In genomic region chr4:75948822-75949444, GRCh38 we compare ENCODE assay signal across 16 cellular contexts. TPM values are rescaled to one million over a fixed set of nuclear protein-coding genes. Genes with fewer than 3 reads are reported as not detected.
DNase-seq lines count a peak whose midpoint lies in the region; ATAC-seq, FAIRE-seq and TF ChIP-seq lines count a peak whose summit lies in the region.
"Had no signal": no experiment of that assay in that cellular context is flagged by ENCODE, and none has a peak within 500 bp of the region (broad histone marks: within the 10 kb centered on the region; RNA-seq: fewer than 3 reads in every experiment).

No MANE protein-coding gene starts in this region.

- no peaks in the 10 kb centered on the region for H3K9me3 ChIP-seq in GM12878 (replicated peaks; ENCODE audit: control insufficient read depth, insufficient read depth, low read length)
- H3K9me3 ChIP-seq: neutrophil, stomach had no signal

- no peak for TF ChIP-seq EP300 in GM12878 (IDR thresholded peaks at IDR 0.05; ENCODE audit: borderline replicate concordance in 1 of 2, control insufficient read depth in 1 of 2, low read depth in 2 of 2, low read length in 2 of 2)

- RAD21 ChIA-PET in GM12878 (lab: Charles Lee; ENCODE audit: unreplicated experiment) = interaction anchor here (0.6 kb wide), 1 partner anchor 108 kb away, joined by 3 read pairs; no protein-coding TSS in a partner anchor

- CTCF ChIA-PET in GM12878 (lab: Yijun Ruan, JAX) = interaction anchor here (1.3 kb wide), 1 partner anchor 556 kb away, joined by 4 read pairs; no protein-coding TSS in a partner anchor

- no peak overlapping the region for H3K27ac Mint-ChIP-seq in activated T-helper 1 cell treated with anti-CD3 and anti-CD28 coated beads, Interleukin-12 subunit alpha, Interleukin-12 subunit beta, Interleukin-2, Interleukin-4 antibody, amounts not matched to agents 30 ng/mL and 10 ng/mL and 1 ng/mL, durations not matched to agents 14 hours and 24 hours and 36 hours
- H3K27ac Mint-ChIP-seq: activated naive CD4-positive, alpha-beta T cell treated with anti-CD3 and anti-CD28 coated beads, Interleukin-2, amount 50 U/mL, for 72 hours; CD8-positive, alpha-beta T cell had no signal

- H3K9me3 Mint-ChIP-seq in activated T-helper 1 cell treated with anti-CD3 and anti-CD28 coated beads, Interleukin-12 subunit alpha, Interleukin-12 subunit beta, Interleukin-2, Interleukin-4 antibody, amounts not matched to agents 30 ng/mL and 10 ng/mL and 1 ng/mL, durations not matched to agents 14 hours and 24 hours and 36 hours = no peaks in the 10 kb centered on the region
- H3K9me3 Mint-ChIP-seq: activated naive CD4-positive, alpha-beta T cell treated with anti-CD3 and anti-CD28 coated beads, Interleukin-2, amount 50 U/mL, for 72 hours; CD8-positive, alpha-beta T cell had no signal

- TF ChIP-seq CTCF in GM12878 (IDR thresholded peaks at IDR 0.05 in 2 of 3, conservative IDR thresholded peaks at IDR 0.05 in 1 of 3; ENCODE audit: control insufficient read depth in 2 of 3, extremely low read depth in 1 of 3, insufficient read depth in 1 of 3, low read depth in 3 of 3, low read length in 3 of 3) = no peak

- no peaks in the 10 kb centered on the region for H4K20me1 ChIP-seq in GM12878 (ENCODE audit: control insufficient read depth, insufficient read depth)

- DNase-seq in GM12878 (ENCODE audit: low read depth, low spot score) = no peak
- no peak for DNase-seq in effector CD8-positive, alpha-beta T cell (lab: John Stamatoyannopoulos, UW)
- DNase-seq in activated naive CD4-positive, alpha-beta T cell (lab: John Stamatoyannopoulos, UW) = no peak
- no peak for DNase-seq in activated effector memory CD4-positive, alpha-beta T cell treated with anti-CD3 and anti-CD28 coated beads, Interleukin-2, amount 50 U/mL, for 16 hours
- DNase-seq in activated T-helper 1 cell treated with anti-CD3 and anti-CD28 coated beads, Interleukin-12 subunit alpha, Interleukin-12 subunit beta, Interleukin-2, Interleukin-4 antibody, amounts not matched to agents 30 ng/mL and 10 ng/mL and 1 ng/mL, durations not matched to agents 14 hours and 24 hours and 36 hours (ENCODE audit: low spot score) = no peak
- DNase-seq: CD8-positive, alpha-beta T cell; left cardiac atrium; NCI-H1048; NCI-H524; Right ventricle myocardium superior; stomach had no signal

- H3K27me3 ChIP-seq in GM12878 (replicated peaks in 1 of 2; ENCODE audit: control insufficient read depth in 2 of 2, insufficient read depth in 2 of 2, low read length in 1 of 2) = no peaks in the 10 kb centered on the region
- H3K27me3 ChIP-seq: neutrophil, stomach had no signal

- no peaks in the 10 kb centered on the region for H3K27me3 Mint-ChIP-seq in activated T-helper 1 cell treated with anti-CD3 and anti-CD28 coated beads, Interleukin-12 subunit alpha, Interleukin-12 subunit beta, Interleukin-2, Interleukin-4 antibody, amounts not matched to agents 30 ng/mL and 10 ng/mL and 1 ng/mL, durations not matched to agents 14 hours and 24 hours and 36 hours (ENCODE audit: insufficient read depth)

- H3K4me3 Mint-ChIP-seq in activated T-helper 1 cell treated with anti-CD3 and anti-CD28 coated beads, Interleukin-12 subunit alpha, Interleukin-12 subunit beta, Interleukin-2, Interleukin-4 antibody, amounts not matched to agents 30 ng/mL and 10 ng/mL and 1 ng/mL, durations not matched to agents 14 hours and 24 hours and 36 hours = no peak overlapping the region
- H3K4me3 Mint-ChIP-seq: CD8-positive, alpha-beta T cell had no signal

- BruUV-seq in GM12878 (replicated peaks; lab: Mats Ljungman, UMichigan) = no TSS peak

- no peak overlapping the region for H3K9ac ChIP-seq in GM12878 (ENCODE audit: control insufficient read depth, insufficient read depth, low read length)

- in situ Hi-C loops in GM12878 (cut with MboI) = no loop called here

- intact Hi-C loops in GM12878 (cut with micrococcal nuclease; ENCODE audit: unreplicated experiment) = no loop called here
- intact Hi-C loops in activated T-helper 1 cell treated with anti-CD3 and anti-CD28 coated beads, Interleukin-12 subunit alpha, Interleukin-12 subunit beta, Interleukin-2, Interleukin-4 antibody, amounts not matched to agents 30 ng/mL and 10 ng/mL and 1 ng/mL, durations not matched to agents 14 hours and 24 hours and 36 hours (cut with micrococcal nuclease) = loop anchor here (10.0 kb wide), 1 partner anchor 314 kb away; the partner anchor contains the start of gene CDKL2

- FAIRE-seq in GM12878 (lab: Jason Lieb, UNC) = no peak

- no peak for TF ChIP-seq RAD21 in GM12878 (IDR thresholded peaks at IDR 0.05; ENCODE audit: insufficient read depth, low read depth, low read length)

- peak overlapping the region; percentile 55; the same call in 1 of the 2 replicates for H3K4me2 ChIP-seq in GM12878 (ENCODE audit: control insufficient read depth, insufficient read depth)

- peaks cover 0 to 31% of the 10 kb centered on the region in 2 experiments; a peak in 3 of 4 replicates for H3K36me3 ChIP-seq in GM12878 (ENCODE audit: control insufficient read depth in 2 of 2, insufficient read depth in 2 of 2, low read length in 1 of 2)

- H3K4me3 ChIP-seq in GM12878 = no peak overlapping the region
- H3K4me3 ChIP-seq: stomach had no signal

- ATAC-seq in GM18511 (IDR thresholded peaks at IDR 0.05; ENCODE audit: unreplicated experiment) = peak; percentile 84
- peak; percentile 88 for ATAC-seq in GM21367 (IDR thresholded peaks at IDR 0.05; ENCODE audit: unreplicated experiment)
- peak; percentile 49 for ATAC-seq in HG03039 (IDR thresholded peaks at IDR 0.05; ENCODE audit: unreplicated experiment)
- peak; percentile 29; the same call in 1 of the 3 replicates for ATAC-seq in GM12878
- ATAC-seq: activated naive CD4-positive, alpha-beta T cell treated with anti-CD3 and anti-CD28 coated beads, Interleukin-2, amount 50 U/mL, for 72 hours; CD8-positive, alpha-beta T cell; left cardiac atrium had no signal

- peaks cover 5% of the 10 kb centered on the region for H3K4me1 Mint-ChIP-seq in activated T-helper 1 cell treated with anti-CD3 and anti-CD28 coated beads, Interleukin-12 subunit alpha, Interleukin-12 subunit beta, Interleukin-2, Interleukin-4 antibody, amounts not matched to agents 30 ng/mL and 10 ng/mL and 1 ng/mL, durations not matched to agents 14 hours and 24 hours and 36 hours (ENCODE audit: low read depth)

- H3K36me3 Mint-ChIP-seq in activated T-helper 1 cell treated with anti-CD3 and anti-CD28 coated beads, Interleukin-12 subunit alpha, Interleukin-12 subunit beta, Interleukin-2, Interleukin-4 antibody, amounts not matched to agents 30 ng/mL and 10 ng/mL and 1 ng/mL, durations not matched to agents 14 hours and 24 hours and 36 hours (ENCODE audit: low read depth) = peaks cover 31% of the 10 kb centered on the region

- SMC1A ChIA-PET in GM12878 (lab: Charles Lee; ENCODE audit: uncharacterized antibody, unreplicated experiment) = interaction anchor here (1.2 kb wide), 1 partner anchor 284 kb away, joined by 3 read pairs; no protein-coding TSS in a partner anchor

- H3K27ac ChIP-seq in GM12878 (ENCODE audit: control insufficient read depth, insufficient read depth) = no peak overlapping the region
- H3K27ac ChIP-seq: neutrophil, stomach had no signal

- 36% methylated on average over 5 of the region's 5 CpGs for WGBS in GM12878 (ENCODE audit: insufficient coverage, insufficient replicate concordance, low lambda C conversion rate, missing lambda C conversion rate)

- POLR2A ChIA-PET in GM12878 (lab: Charles Lee) = interaction anchor here (0.7 kb wide), 1 partner anchor 227 kb away, joined by 5 read pairs; no protein-coding TSS in a partner anchor

- peak overlapping the region; percentile 12; the same call in 1 of the 2 replicates for H2AFZ ChIP-seq in GM12878 (ENCODE audit: control insufficient read depth, low read depth, low read length)

- no peaks in the 10 kb centered on the region for H3K79me2 ChIP-seq in GM12878 (ENCODE audit: control insufficient read depth, insufficient read depth, low read length)

- TF ChIP-seq POLR2A in GM12878 (IDR thresholded peaks at IDR 0.05; ENCODE audit: low read depth, low read length) = no peak

- H3K4me1 ChIP-seq in GM12878 (ENCODE audit: control insufficient read depth, insufficient read depth, low read length) = peaks cover 9% of the 10 kb centered on the region
- H3K4me1 ChIP-seq: stomach had no signal

RNA-seq across cellular contexts. Expression of gene NAAA, which starts 8.1 kb away (rescaled TPM):
- 0.79 and 0.86 TPM in 2 replicates for total RNA-seq in GM12878 (2013; cell fraction: nucleolus; rRNA removed)
- total RNA-seq in GM12878 (2014; rRNA removed) (3.3 and 4.0 TPM in 2 replicates), GM12878 (2014; rRNA removed; fragmentation: Illumina TruSeq; extraction: Trizol) (1.9 and 2.9 TPM in 2 replicates), GM12878 (2021) (3.4 and 4.9 TPM in 2 replicates)
- polyA plus RNA-seq in GM12878 (2011; ENCODE audit: low read depth) = 2.4 TPM
- polyA plus RNA-seq in GM12878 (2011; rRNA removed) (0.60 and 0.71 TPM in 2 replicates), GM12878 (2014; fragmentation: Illumina TruSeq; extraction: Trizol) (3.2 and 3.3 TPM in 2 replicates), GM12878 (2014; fragmentation: Nextera tagmentation; extraction: Ambion mirVana) (1 to 10 TPM; 1.2 to 1.4 TPM), GM12878 (2014; rRNA removed) (2.8 and 4.2 TPM in 2 replicates), GM12878 (2016; fragmentation: Nextera tagmentation; extraction: Ambion mirVana) (1 to 10 TPM; 1.9 to 4.0 TPM)
- 0.51 and 0.72 TPM in 2 replicates for polyA plus RNA-seq in GM12878 (2011; cell fraction: cytosol; rRNA removed)
- polyA plus RNA-seq in GM12878 (2011; cell fraction: nucleus; rRNA removed) = 0.54 and 1.3 TPM in 2 replicates
- 2.5 and 2.7 TPM in 2 replicates for polyA plus RNA-seq in GM12878 (2012)
- 2.0 TPM in 1 of 2 replicates, not detected in the other for polyA minus RNA-seq in GM12878 (2011; rRNA and poly(A)+ RNA removed)
- polyA minus RNA-seq in GM12878 (2011; cell fraction: cytosol; rRNA and poly(A)+ RNA removed) = not detected in 2 replicates
- 0.60 and 2.1 TPM in 2 replicates for polyA minus RNA-seq in GM12878 (2011; cell fraction: nucleus; rRNA and poly(A)+ RNA removed)
- 31.3 and 31.8 TPM in 2 replicates for total RNA-seq in activated T-helper 1 cell treated with anti-CD3 and anti-CD28 coated beads, Interleukin-12 subunit alpha, Interleukin-12 subunit beta, Interleukin-2, Interleukin-4 antibody, amounts not matched to agents 30 ng/mL and 10 ng/mL and 1 ng/mL, durations not matched to agents 14 hours and 24 hours and 36 hours

RNA-seq across cellular contexts. Expression of gene SDAD1, which starts 41.8 kb away (rescaled TPM):
- total RNA-seq in GM12878 (2013; cell fraction: nucleolus; rRNA removed) = 20.0 TPM in 2 replicates
- total RNA-seq in GM12878 (2014; rRNA removed) (20.5 and 21.2 TPM in 2 replicates), GM12878 (2014; rRNA removed; fragmentation: Illumina TruSeq; extraction: Trizol) (34.8 and 36.7 TPM in 2 replicates), GM12878 (2021) (34.0 and 34.3 TPM in 2 replicates)
- 11.0 TPM for polyA plus RNA-seq in GM12878 (2011; ENCODE audit: low read depth)
- polyA plus RNA-seq in GM12878 (2011; rRNA removed) (27.1 and 35.6 TPM in 2 replicates), GM12878 (2014; fragmentation: Illumina TruSeq; extraction: Trizol) (45.5 and 48.2 TPM in 2 replicates), GM12878 (2014; fragmentation: Nextera tagmentation; extraction: Ambion mirVana) (10 to 100 TPM; 46.0 to 84.4 TPM), GM12878 (2014; rRNA removed) (18.5 and 22.3 TPM in 2 replicates), GM12878 (2016; fragmentation: Nextera tagmentation; extraction: Ambion mirVana) (10 to 100 TPM; 63.3 to 75.0 TPM)
- 10.9 and 11.6 TPM in 2 replicates for polyA plus RNA-seq in GM12878 (2011; cell fraction: cytosol; rRNA removed)
- polyA plus RNA-seq in GM12878 (2011; cell fraction: nucleus; rRNA removed) = 12.7 and 17.2 TPM in 2 replicates
- polyA plus RNA-seq in GM12878 (2012) = 18.2 and 19.5 TPM in 2 replicates
- polyA minus RNA-seq in GM12878 (2011; rRNA and poly(A)+ RNA removed) = 18.2 and 24.7 TPM in 2 replicates
- 9.9 and 11.5 TPM in 2 replicates for polyA minus RNA-seq in GM12878 (2011; cell fraction: cytosol; rRNA and poly(A)+ RNA removed)
- polyA minus RNA-seq in GM12878 (2011; cell fraction: nucleus; rRNA and poly(A)+ RNA removed) = 9.1 and 14.2 TPM in 2 replicates
- total RNA-seq in activated T-helper 1 cell treated with anti-CD3 and anti-CD28 coated beads, Interleukin-12 subunit alpha, Interleukin-12 subunit beta, Interleukin-2, Interleukin-4 antibody, amounts not matched to agents 30 ng/mL and 10 ng/mL and 1 ng/mL, durations not matched to agents 14 hours and 24 hours and 36 hours = 69.9 and 72.7 TPM in 2 replicates

RNA-seq across cellular contexts. Expression of gene PPEF2, which starts 46.7 kb away (rescaled TPM):
- not detected in 2 replicates for total RNA-seq in GM12878 (2013; cell fraction: nucleolus; rRNA removed)
- total RNA-seq in GM12878 (2014; rRNA removed) (not detected in 2 replicates), GM12878 (2014; rRNA removed; fragmentation: Illumina TruSeq; extraction: Trizol) (not detected in 2 replicates), GM12878 (2021) (not detected in 2 replicates)
- not detected for polyA plus RNA-seq in GM12878 (2011; ENCODE audit: low read depth)
- polyA plus RNA-seq in GM12878 (2011; rRNA removed) (not detected in 2 replicates), GM12878 (2014; fragmentation: Illumina TruSeq; extraction: Trizol) (not detected in 2 replicates), GM12878 (2014; fragmentation: Nextera tagmentation; extraction: Ambion mirVana) (not detected), GM12878 (2014; rRNA removed) (not detected in 2 replicates), GM12878 (2016; fragmentation: Nextera tagmentation; extraction: Ambion mirVana) (not detected)
- not detected in 2 replicates for polyA plus RNA-seq in GM12878 (2011; cell fraction: cytosol; rRNA removed)
- polyA plus RNA-seq in GM12878 (2011; cell fraction: nucleus; rRNA removed) = not detected in 2 replicates
- not detected in 2 replicates for polyA plus RNA-seq in GM12878 (2012)
- polyA minus RNA-seq in GM12878 (2011; rRNA and poly(A)+ RNA removed) = not detected in 2 replicates
- polyA minus RNA-seq in GM12878 (2011; cell fraction: cytosol; rRNA and poly(A)+ RNA removed) = not detected in 2 replicates
- polyA minus RNA-seq in GM12878 (2011; cell fraction: nucleus; rRNA and poly(A)+ RNA removed) = not detected in 2 replicates
- not detected in 2 replicates for total RNA-seq in activated T-helper 1 cell treated with anti-CD3 and anti-CD28 coated beads, Interleukin-12 subunit alpha, Interleukin-12 subunit beta, Interleukin-2, Interleukin-4 antibody, amounts not matched to agents 30 ng/mL and 10 ng/mL and 1 ng/mL, durations not matched to agents 14 hours and 24 hours and 36 hours
- total RNA-seq: left cardiac atrium, Right ventricle myocardium superior, stomach had no signal
- polyA plus RNA-seq: stomach had no signal

RNA-seq across cellular contexts. Expression of gene CXCL9, which starts 58.4 kb away (rescaled TPM):
- not detected in 2 replicates for total RNA-seq in GM12878 (2013; cell fraction: nucleolus; rRNA removed)
- total RNA-seq in GM12878 (2014; rRNA removed) (0.06 and 0.38 TPM in 2 replicates), GM12878 (2014; rRNA removed; fragmentation: Illumina TruSeq; extraction: Trizol) (0.22 and 0.32 TPM in 2 replicates), GM12878 (2021) (0.19 and 0.21 TPM in 2 replicates)
- polyA plus RNA-seq in GM12878 (2011; ENCODE audit: low read depth) = 0.52 TPM
- polyA plus RNA-seq in GM12878 (2011; rRNA removed) (0.03 TPM in 1 of 2 replicates, not detected in the other), GM12878 (2014; fragmentation: Illumina TruSeq; extraction: Trizol) (0.46 and 1.0 TPM in 2 replicates), GM12878 (2014; fragmentation: Nextera tagmentation; extraction: Ambion mirVana) (under 1 TPM; 0.03 to 0.07 TPM), GM12878 (2014; rRNA removed) (0.24 and 0.32 TPM in 2 replicates), GM12878 (2016; fragmentation: Nextera tagmentation; extraction: Ambion mirVana) (under 1 TPM; 0.23 to 0.25 TPM)
- 0.01 TPM in 1 of 2 replicates, not detected in the other for polyA plus RNA-seq in GM12878 (2011; cell fraction: cytosol; rRNA removed)
- polyA plus RNA-seq in GM12878 (2011; cell fraction: nucleus; rRNA removed) = not detected in 2 replicates
- polyA plus RNA-seq in GM12878 (2012) = 1.2 and 1.6 TPM in 2 replicates
- polyA minus RNA-seq in GM12878 (2011; rRNA and poly(A)+ RNA removed) = not detected in 2 replicates
- polyA minus RNA-seq in GM12878 (2011; cell fraction: cytosol; rRNA and poly(A)+ RNA removed) = not detected in 2 replicates
- polyA minus RNA-seq in GM12878 (2011; cell fraction: nucleus; rRNA and poly(A)+ RNA removed) = not detected in 2 replicates
- 0.10 TPM in 2 replicates for total RNA-seq in activated T-helper 1 cell treated with anti-CD3 and anti-CD28 coated beads, Interleukin-12 subunit alpha, Interleukin-12 subunit beta, Interleukin-2, Interleukin-4 antibody, amounts not matched to agents 30 ng/mL and 10 ng/mL and 1 ng/mL, durations not matched to agents 14 hours and 24 hours and 36 hours
- total RNA-seq: CD8-positive, alpha-beta T cell had no signal

Comparison
In these comparisons a context has a peak if more than half of its experiments do, and no peak if none do; other contexts are left out.
1. ATAC-seq: peak in every context shown above with its lines; median percentile 88 in GM21367; 84 in GM18511; 49 in HG03039; 29 in GM12878.